Comparison of ENCODE assay signal across 8 cellular contexts in the genomic region with DNA sequence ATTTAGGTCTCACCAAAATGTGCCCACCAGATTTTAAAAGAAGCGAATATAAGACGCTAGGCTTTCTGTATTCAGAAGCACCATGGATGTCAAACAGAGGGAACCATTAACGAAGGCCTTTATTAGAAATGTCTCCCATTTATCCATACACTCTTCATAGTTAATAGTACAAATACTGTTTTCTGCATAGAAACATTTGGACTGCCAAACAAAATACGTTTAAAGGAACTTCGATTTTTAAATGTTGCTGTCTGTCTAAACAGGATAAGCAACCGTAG. TPM values are rescaled to one million over a fixed set of nuclear protein-coding genes. Genes with fewer than 3 reads are reported as not detected.
DNase-seq lines count a peak whose midpoint lies in the region; ATAC-seq and TF ChIP-seq lines count a peak whose summit lies in the region.

No MANE protein-coding gene starts in this region.

- peak overlapping the region; percentile 68 to 81 for H3K4me3 ChIP-seq in testis

- H3K9me3 Mint-ChIP-seq in activated CD4-positive, alpha-beta T cell treated with anti-CD3 and anti-CD28 coated beads, Interleukin-2, amount 10 ng/mL, durations not matched to agents 24 days and 14 days: no peaks in the 10 kb centered on the region
- H3K9me3 Mint-ChIP-seq in activated T-helper 1 cell treated with anti-CD3 and anti-CD28 coated beads, Interleukin-12 subunit alpha, Interleukin-12 subunit beta, Interleukin-2, Interleukin-4 antibody, amounts not matched to agents 30 ng/mL and 10 ng/mL and 1 ng/mL, durations not matched to agents 14 hours and 24 hours and 36 hours: no peaks in the 10 kb centered on the region
- H3K9me3 Mint-ChIP-seq in immature natural killer cell: no peaks in the 10 kb centered on the region

- peak overlapping the region; percentile 99 for H3K27ac Mint-ChIP-seq in activated CD4-positive, alpha-beta T cell treated with anti-CD3 and anti-CD28 coated beads, Interleukin-2, amount 10 ng/mL, durations not matched to agents 24 days and 14 days
- peak overlapping the region; percentile 99 for H3K27ac Mint-ChIP-seq in activated T-helper 1 cell treated with anti-CD3 and anti-CD28 coated beads, Interleukin-12 subunit alpha, Interleukin-12 subunit beta, Interleukin-2, Interleukin-4 antibody, amounts not matched to agents 30 ng/mL and 10 ng/mL and 1 ng/mL, durations not matched to agents 14 hours and 24 hours and 36 hours
- peak overlapping the region; percentile 96 to 99 (median 98) for H3K27ac Mint-ChIP-seq in immature natural killer cell

- H3K27ac ChIP-seq in testis: peak overlapping the region; percentile 94 to 97

- H3K4me3 Mint-ChIP-seq in activated CD4-positive, alpha-beta T cell treated with anti-CD3 and anti-CD28 coated beads, Interleukin-2, amount 10 ng/mL, durations not matched to agents 24 days and 14 days: peak overlapping the region; percentile 94
- H3K4me3 Mint-ChIP-seq in activated T-helper 1 cell treated with anti-CD3 and anti-CD28 coated beads, Interleukin-12 subunit alpha, Interleukin-12 subunit beta, Interleukin-2, Interleukin-4 antibody, amounts not matched to agents 30 ng/mL and 10 ng/mL and 1 ng/mL, durations not matched to agents 14 hours and 24 hours and 36 hours: peak overlapping the region; percentile 91
- peak overlapping the region; percentile 95 to 98 (median 97) for H3K4me3 Mint-ChIP-seq in immature natural killer cell

- peak; percentile 65 for DNase-seq in activated CD4-positive, alpha-beta T cell treated with anti-CD3 and anti-CD28 coated beads, Interleukin-2, amount 10 ng/mL, durations not matched to agents 24 days and 14 days
- no peak for DNase-seq in activated CD4-positive, alpha-beta T cell treated with anti-CD3 and anti-CD28 coated beads, Interleukin-2, amount 50 U/mL, for 4 hours
- no peak for DNase-seq in activated T-helper 1 cell treated with anti-CD3 and anti-CD28 coated beads, Interleukin-12 subunit alpha, Interleukin-12 subunit beta, Interleukin-2, Interleukin-4 antibody, amounts not matched to agents 30 ng/mL and 10 ng/mL and 1 ng/mL, durations not matched to agents 14 hours and 24 hours and 36 hours (ENCODE audit: low spot score)
- DNase-seq in immature natural killer cell (no peak), testis (no peak)
- no peak for DNase-seq in activated CD4-positive, alpha-beta T cell treated with anti-CD3 and anti-CD28 coated beads for 48 hours

- no peaks in the 10 kb centered on the region for H3K36me3 ChIP-seq in testis (ENCODE audit: low read depth, missing control alignments)

- no peak for TF ChIP-seq CTCF in testis (IDR thresholded peaks at IDR 0.05)

- H3K4me1 Mint-ChIP-seq in activated CD4-positive, alpha-beta T cell treated with anti-CD3 and anti-CD28 coated beads, Interleukin-2, amount 10 ng/mL, durations not matched to agents 24 days and 14 days: peaks cover 28% of the 10 kb centered on the region
- peaks cover 42% of the 10 kb centered on the region for H3K4me1 Mint-ChIP-seq in activated T-helper 1 cell treated with anti-CD3 and anti-CD28 coated beads, Interleukin-12 subunit alpha, Interleukin-12 subunit beta, Interleukin-2, Interleukin-4 antibody, amounts not matched to agents 30 ng/mL and 10 ng/mL and 1 ng/mL, durations not matched to agents 14 hours and 24 hours and 36 hours (ENCODE audit: low read depth)
- H3K4me1 Mint-ChIP-seq in immature natural killer cell: peaks cover 26 to 46% of the 10 kb centered on the region in 2 donors

- intact Hi-C loops in activated CD4-positive, alpha-beta T cell treated with anti-CD3 and anti-CD28 coated beads, Interleukin-2, amount 10 ng/mL, durations not matched to agents 24 days and 14 days (cut with micrococcal nuclease): no loop called here
- intact Hi-C loops in activated T-helper 1 cell treated with anti-CD3 and anti-CD28 coated beads, Interleukin-12 subunit alpha, Interleukin-12 subunit beta, Interleukin-2, Interleukin-4 antibody, amounts not matched to agents 30 ng/mL and 10 ng/mL and 1 ng/mL, durations not matched to agents 14 hours and 24 hours and 36 hours (cut with micrococcal nuclease): loop anchor here (10.0 kb wide), 1 partner anchor 480 kb away; the partner anchor contains the start of gene HMGN4
- intact Hi-C loops in testis (cut with DNase I; ENCODE audit: low total_unique reads): no loop called here

- ATAC-seq in HG02623 (IDR thresholded peaks at IDR 0.05; ENCODE audit: unreplicated experiment): no peak
- no peak for ATAC-seq in GM21619 (IDR thresholded peaks at IDR 0.05; ENCODE audit: unreplicated experiment)

- no peaks in the 10 kb centered on the region for H3K9me3 ChIP-seq in testis

- H3K4me1 ChIP-seq in testis: no peaks in the 10 kb centered on the region

- H3K27me3 Mint-ChIP-seq in activated CD4-positive, alpha-beta T cell treated with anti-CD3 and anti-CD28 coated beads, Interleukin-2, amount 10 ng/mL, durations not matched to agents 24 days and 14 days: peaks cover 2% of the 10 kb centered on the region
- H3K27me3 Mint-ChIP-seq in activated T-helper 1 cell treated with anti-CD3 and anti-CD28 coated beads, Interleukin-12 subunit alpha, Interleukin-12 subunit beta, Interleukin-2, Interleukin-4 antibody, amounts not matched to agents 30 ng/mL and 10 ng/mL and 1 ng/mL, durations not matched to agents 14 hours and 24 hours and 36 hours (ENCODE audit: insufficient read depth): peaks cover 3% of the 10 kb centered on the region
- peaks cover 10 to 26% (median 14%) of the 10 kb centered on the region in 3 donors for H3K27me3 Mint-ChIP-seq in immature natural killer cell (ENCODE audit: low read depth in 3 of 3)

- no peaks in the 10 kb centered on the region for H3K27me3 ChIP-seq in testis

- TF ChIP-seq POLR2A in testis (IDR thresholded peaks at IDR 0.05): no peak

- H3K36me3 Mint-ChIP-seq in activated CD4-positive, alpha-beta T cell treated with anti-CD3 and anti-CD28 coated beads, Interleukin-2, amount 10 ng/mL, durations not matched to agents 24 days and 14 days (ENCODE audit: low read depth): no peaks in the 10 kb centered on the region
- H3K36me3 Mint-ChIP-seq in activated T-helper 1 cell treated with anti-CD3 and anti-CD28 coated beads, Interleukin-12 subunit alpha, Interleukin-12 subunit beta, Interleukin-2, Interleukin-4 antibody, amounts not matched to agents 30 ng/mL and 10 ng/mL and 1 ng/mL, durations not matched to agents 14 hours and 24 hours and 36 hours (ENCODE audit: low read depth): no peaks in the 10 kb centered on the region
- H3K36me3 Mint-ChIP-seq in immature natural killer cell: no peaks in the 10 kb centered on the region

- 0 to 2% methylated on average over 6 of the region's 6 CpGs for WGBS in testis, 2 donors

RNA-seq across cellular contexts. Expression of gene HFE, which starts 32.6 kb away (rescaled TPM):
- total RNA-seq in activated CD4-positive, alpha-beta T cell treated with anti-CD3 and anti-CD28 coated beads, Interleukin-2, amount 10 ng/mL, durations not matched to agents 24 days and 14 days: 0.12 and 0.50 TPM in 2 replicates
- total RNA-seq in activated T-helper 1 cell treated with anti-CD3 and anti-CD28 coated beads, Interleukin-12 subunit alpha, Interleukin-12 subunit beta, Interleukin-2, Interleukin-4 antibody, amounts not matched to agents 30 ng/mL and 10 ng/mL and 1 ng/mL, durations not matched to agents 14 hours and 24 hours and 36 hours: 0.13 and 0.37 TPM in 2 replicates
- polyA plus RNA-seq in immature natural killer cell (1 to 10 TPM in 2 of 3 donors, under 1 TPM in 1; 0.90 to 5.1 (median 1.8) TPM), testis (ENCODE audit: insufficient read depth, low read depth, low replicate concordance) (4.8 TPM)
- total RNA-seq in testis: 1 to 10 TPM; 4.1 to 5.1 TPM
